12 cellular contexts compared by ENCODE assay signal in genomic region chr17:58391302-58391984, GRCh38. TPM values are rescaled to one million over a fixed set of nuclear protein-coding genes. Genes with fewer than 3 reads are reported as not detected.
A peak's percentile ranks its signal among the peaks of the same experiment; 100 is the strongest.
DNase-seq lines count a peak whose midpoint lies in the region; ATAC-seq and TF ChIP-seq lines count a peak whose summit lies in the region.
"Had no signal": no experiment of that assay in that cellular context is flagged by ENCODE, and none has a peak within 500 bp of the region (broad histone marks: within the 10 kb centered on the region; RNA-seq: fewer than 3 reads in every experiment).

No MANE protein-coding gene starts in this region.

- WGBS in hepatocyte (ENCODE audit: low lambda C conversion rate, missing lambda C conversion rate) = 20% methylated on average over 10 of the region's 10 CpGs
- WGBS in suprapubic skin = 29% methylated on average over 10 of the region's 10 CpGs
- WGBS in neuronal stem cell (ENCODE audit: extremely low coverage in 2 of 2, insufficient read length in 2 of 2, insufficient replicate concordance in 1 of 2), 2 donors = no CpG with 5 or more reads among the region's 10 CpGs

- H3K9me3 ChIP-seq in BE2C (no peaks in the 10 kb centered on the region), SJCRH30 (replicated peaks) (no peaks in the 10 kb centered on the region), hepatocyte (ENCODE audit: low read depth) (no peaks in the 10 kb centered on the region), suprapubic skin (no peaks in the 10 kb centered on the region), osteoblast (ENCODE audit: low read depth, low read length) (no peaks in the 10 kb centered on the region), neuronal stem cell (replicated peaks in 1 of 2; ENCODE audit: control insufficient read depth in 2 of 2, insufficient read depth in 1 of 2, low read depth in 1 of 2, low read length in 2 of 2) (peaks cover 0 to 2% of the 10 kb centered on the region in 2 donors)
- H3K9me3 ChIP-seq: ascending aorta had no signal

- ATAC-seq in GM18498 (IDR thresholded peaks at IDR 0.05; ENCODE audit: unreplicated experiment) = no peak

- peak; percentile 75 for DNase-seq in BE2C
- peak; percentile 94 for DNase-seq in NCI-H1105 (lab: John Stamatoyannopoulos, UW)
- peak; percentile 71 to 78 for DNase-seq in SJCRH30
- peak; percentile 91 for DNase-seq in hepatocyte (ENCODE audit: low spot score)
- DNase-seq in suprapubic skin (ENCODE audit: low spot score in 2 of 2) = no peak
- DNase-seq in osteoblast (ENCODE audit: insufficient read length, low spot score, missing footprints) = no peak
- no peak for DNase-seq in neuronal stem cell (ENCODE audit: low spot score)

- H2BK15ac ChIP-seq in neuronal stem cell (ENCODE audit: low read length) = no peak overlapping the region

- no peak overlapping the region for H2BK12ac ChIP-seq in neuronal stem cell (ENCODE audit: low read length)

- no peak overlapping the region for H3K23ac ChIP-seq in neuronal stem cell (ENCODE audit: low read depth, low read length, poor library complexity)

- no peak overlapping the region for H4K91ac ChIP-seq in neuronal stem cell (ENCODE audit: low read depth, low read length, poor library complexity)

- H3K9ac ChIP-seq in neuronal stem cell (ENCODE audit: low read depth, low read length, poor library complexity) = no peak overlapping the region

- H3K79me2 ChIP-seq in hepatocyte (peaks cover 85% of the 10 kb centered on the region), osteoblast (ENCODE audit: insufficient read depth, low read length) (no peaks in the 10 kb centered on the region)

- H3K27ac ChIP-seq in SJCRH30 (no peak overlapping the region), hepatocyte (peak overlapping the region; percentile 66), suprapubic skin (no peak overlapping the region), osteoblast (ENCODE audit: low read depth, low read length) (no peak overlapping the region), neuronal stem cell (replicated peaks; ENCODE audit: low read length) (no peak overlapping the region)
- H3K27ac ChIP-seq: ascending aorta, SK-N-MC had no signal

- H3K4me3 ChIP-seq in BE2C (ENCODE audit: low read depth, low read length) = no peak overlapping the region
- H3K4me3 ChIP-seq in SJCRH30 = no peak overlapping the region
- no peak overlapping the region for H3K4me3 ChIP-seq in hepatocyte
- H3K4me3 ChIP-seq in suprapubic skin = no peak overlapping the region
- H3K4me3 ChIP-seq in osteoblast (ENCODE audit: insufficient read depth, low read length) = no peak overlapping the region
- no peak overlapping the region for H3K4me3 ChIP-seq in neuronal stem cell (ENCODE audit: low read length in 2 of 2)
- H3K4me3 ChIP-seq: ascending aorta, SK-N-MC had no signal

- H3K79me1 ChIP-seq in neuronal stem cell (ENCODE audit: low read depth, low read length) = no peaks in the 10 kb centered on the region

- H2AFZ ChIP-seq in hepatocyte (no peak overlapping the region), osteoblast (ENCODE audit: low read length) (no peak overlapping the region), neuronal stem cell (ENCODE audit: low read length) (no peak overlapping the region)

- no peak overlapping the region for H4K8ac ChIP-seq in neuronal stem cell (ENCODE audit: low read depth, low read length)

- H3K27me3 ChIP-seq in BE2C (peaks cover 82% of the 10 kb centered on the region), SJCRH30 (peaks cover 12% of the 10 kb centered on the region), hepatocyte (no peaks in the 10 kb centered on the region), suprapubic skin (no peaks in the 10 kb centered on the region), osteoblast (ENCODE audit: insufficient read depth, low read length) (peaks cover 22% of the 10 kb centered on the region), neuronal stem cell (ENCODE audit: control insufficient read depth in 3 of 3, insufficient read depth in 3 of 3, low read depth in 1 of 3, low read length in 3 of 3) (peaks cover 0 to 3% (median 0%) of the 10 kb centered on the region in 3 experiments)
- H3K27me3 ChIP-seq: ascending aorta had no signal

- H4K20me1 ChIP-seq in hepatocyte (ENCODE audit: insufficient read depth, poor library complexity, severe bottlenecking) (no peaks in the 10 kb centered on the region), osteoblast (ENCODE audit: insufficient read depth, low read length) (no peaks in the 10 kb centered on the region)

- H3K14ac ChIP-seq in neuronal stem cell (ENCODE audit: low read length) = no peak overlapping the region

- no peak overlapping the region for H2BK5ac ChIP-seq in neuronal stem cell (ENCODE audit: low read length)

- no peaks in the 10 kb centered on the region for H3K36me3 ChIP-seq in BE2C
- no peaks in the 10 kb centered on the region for H3K36me3 ChIP-seq in SJCRH30
- no peaks in the 10 kb centered on the region for H3K36me3 ChIP-seq in hepatocyte (replicated peaks; ENCODE audit: insufficient read depth, low read depth)
- H3K36me3 ChIP-seq in suprapubic skin = no peaks in the 10 kb centered on the region
- H3K36me3 ChIP-seq in osteoblast (ENCODE audit: insufficient read depth, low read length) = no peaks in the 10 kb centered on the region
- no peaks in the 10 kb centered on the region for H3K36me3 ChIP-seq in neuronal stem cell (replicated peaks in 1 of 2; ENCODE audit: control insufficient read depth in 2 of 2, insufficient read depth in 2 of 2, low read length in 2 of 2)
- H3K36me3 ChIP-seq: ascending aorta had no signal

- TF ChIP-seq EP300 in suprapubic skin (IDR thresholded peaks at IDR 0.05) = no peak

- no peak overlapping the region for H3K18ac ChIP-seq in neuronal stem cell (ENCODE audit: low read length)

- H3K4me1 ChIP-seq in BE2C (peaks cover 3% of the 10 kb centered on the region; the same call in 1 of the 2 replicates), SJCRH30 (peaks cover 6% of the 10 kb centered on the region; the same call in 1 of the 2 replicates), hepatocyte (ENCODE audit: insufficient read depth) (peaks cover 55% of the 10 kb centered on the region), suprapubic skin (peaks cover 26% of the 10 kb centered on the region), osteoblast (ENCODE audit: insufficient read depth, low read length) (no peaks in the 10 kb centered on the region), neuronal stem cell (ENCODE audit: control insufficient read depth in 2 of 2, insufficient read depth in 1 of 2, low read depth in 1 of 2, low read length in 2 of 2) (peaks cover 0 to 4% of the 10 kb centered on the region in 2 donors)
- H3K4me1 ChIP-seq: ascending aorta had no signal

- no peak overlapping the region for H3K4ac ChIP-seq in neuronal stem cell (ENCODE audit: low read length)

- H3K4me2 ChIP-seq in hepatocyte (peak overlapping the region; percentile 62), osteoblast (ENCODE audit: insufficient read depth, low read length) (no peak overlapping the region), neuronal stem cell (ENCODE audit: insufficient read depth, low read length, poor library complexity, severe bottlenecking) (no peak overlapping the region)

- no peaks in the 10 kb centered on the region for H3K9me2 ChIP-seq in hepatocyte (replicated peaks; ENCODE audit: insufficient read depth)

- TF ChIP-seq POLR2A in suprapubic skin (IDR thresholded peaks at IDR 0.05) = no peak

- no peak overlapping the region for H2BK120ac ChIP-seq in neuronal stem cell (ENCODE audit: low read depth, low read length)

- TF ChIP-seq CTCF in BE2C (IDR thresholded peaks at IDR 0.05; ENCODE audit: low read depth, low read length) = no peak
- TF ChIP-seq CTCF in hepatocyte (IDR thresholded peaks at IDR 0.05; ENCODE audit: poor library complexity) = no peak
- no peak for TF ChIP-seq CTCF in suprapubic skin (IDR thresholded peaks at IDR 0.05)
- TF ChIP-seq CTCF in osteoblast (IDR thresholded peaks at IDR 0.05; ENCODE audit: extremely low read depth, low read depth, low read length) = no peak

- H2AK5ac ChIP-seq in neuronal stem cell (ENCODE audit: low read depth, low read length) = no peak overlapping the region

RNA-seq across cellular contexts. Expression of gene RNF43, which starts 25.9 kb away (rescaled TPM):
- polyA plus RNA-seq in BE2C (2012; ENCODE audit: insufficient read depth, insufficient read length, low read depth) = not detected
- total RNA-seq in SJCRH30 (2014; rRNA removed; shearing (Covaris generic)) = not detected in 2 replicates
- total RNA-seq in hepatocyte (6.5 and 10.1 TPM in 2 replicates), suprapubic skin (10 to 100 TPM; 16.0 to 58.3 (median 21.5) TPM), osteoblast (under 0.01 TPM in 2 replicates)
- polyA plus RNA-seq in hepatocyte = 7.9 and 12.4 TPM in 2 replicates
- 0.11 TPM for polyA plus RNA-seq in neuronal stem cell (2013, experiment 1 of 2)
- 0.18 TPM for polyA plus RNA-seq in neuronal stem cell (2013, experiment 2 of 2)
- polyA plus RNA-seq: BJ, neural cell had no signal

RNA-seq across cellular contexts. Expression of gene SUPT4H1, which starts 39.4 kb away (rescaled TPM):
- 510 TPM for polyA plus RNA-seq in BE2C (2012; ENCODE audit: insufficient read depth, insufficient read length, low read depth)
- total RNA-seq in SJCRH30 (2014; rRNA removed; shearing (Covaris generic)) = 61.2 and 61.3 TPM in 2 replicates
- total RNA-seq in hepatocyte (54.5 and 62.1 TPM in 2 replicates), suprapubic skin (10 to 100 TPM; 33.8 to 48.3 (median 40.3) TPM), osteoblast (49.9 and 60.7 TPM in 2 replicates)
- polyA plus RNA-seq in hepatocyte = 91.3 and 108 TPM in 2 replicates
- 75.6 TPM for polyA plus RNA-seq in neuronal stem cell (2013, experiment 1 of 2)
- polyA plus RNA-seq in neuronal stem cell (2013, experiment 2 of 2) = 76.4 TPM

Comparison
In these comparisons a context has a peak if more than half of its experiments do, and no peak if none do; other contexts are left out.
1. DNase-seq: peak in BE2C (single experiment), NCI-H1105 (single experiment), SJCRH30 (2 of 2) and hepatocyte (single experiment); none in suprapubic skin (0 of 2), osteoblast (single experiment) and neuronal stem cell (single experiment).